ENCODE assay signal across 8 cellular contexts in genomic region chr17:45132569-45133463, GRCh38. TPM values are rescaled to one million over a fixed set of nuclear protein-coding genes. Genes with fewer than 3 reads are reported as not detected.
A peak's percentile ranks its signal among the peaks of the same experiment; 100 is the strongest.
DNase-seq lines count a peak whose midpoint lies in the region; ATAC-seq and TF ChIP-seq lines count a peak whose summit lies in the region.

No MANE protein-coding gene starts in this region.

- WGBS in esophagus squamous epithelium, 2 donors: 1% methylated on average over 13 to 17 of the region's 72 CpGs

- H3K27ac Mint-ChIP-seq in activated T-cell treated with anti-CD3 and anti-CD28 coated beads, Interleukin-2, amount 50 U/mL, for 72 hours: peak overlapping the region; percentile 28

- peak in 2 of 4 donors; percentile 7 to 72 for TF ChIP-seq POLR2A in esophagus squamous epithelium (IDR thresholded peaks at IDR 0.05)

- peak overlapping the region; percentile 92 to 99 (median 98) for H3K27ac ChIP-seq in esophagus squamous epithelium
- H3K27ac ChIP-seq in muscle layer of duodenum (ENCODE audit: low read length): peak overlapping the region; percentile 75

- H3K36me3 Mint-ChIP-seq in activated T-cell treated with anti-CD3 and anti-CD28 coated beads, Interleukin-2, amount 50 U/mL, for 72 hours (ENCODE audit: insufficient read depth in 2 of 2): no peaks in the 10 kb centered on the region

- DNase-seq in ELR (ENCODE audit: low read depth): peak; percentile 91
- DNase-seq in HT1080 (ENCODE audit: low read depth): peak; percentile 86
- DNase-seq in OCI-M1 (lab: John Stamatoyannopoulos, UW): peak; percentile 84
- peak; percentile 77 to 80 for DNase-seq in activated T-cell treated with anti-CD3 and anti-CD28 coated beads, Interleukin-2, amount 50 U/mL, for 72 hours
- DNase-seq in esophagus squamous epithelium (lab: John Stamatoyannopoulos, UW): peak; percentile 40
- DNase-seq in stimulated activated naive CD8-positive, alpha-beta T cell treated with anti-CD3 and anti-CD28 coated beads, Interleukin-15, Interleukin-2, amounts not matched to agents 100 U/mL and 50 U/mL, for 24 hours: peak; percentile 80

- H3K9me3 ChIP-seq in esophagus squamous epithelium: no peaks in the 10 kb centered on the region
- H3K9me3 ChIP-seq in muscle layer of duodenum (ENCODE audit: control insufficient read depth in 1 of 2, low read length in 2 of 2): no peaks in the 10 kb centered on the region

- H3K27me3 Mint-ChIP-seq in activated T-cell treated with anti-CD3 and anti-CD28 coated beads, Interleukin-2, amount 50 U/mL, for 72 hours (ENCODE audit: low read depth): peaks cover 8% of the 10 kb centered on the region

- intact Hi-C loops in esophagus squamous epithelium (cut with DNase I): loop anchor here (5.0 kb wide), 1 partner anchor 356 kb away; no protein-coding TSS in a partner anchor

- peaks cover 38 to 81% (median 44%) of the 10 kb centered on the region in 3 donors for H3K4me1 ChIP-seq in esophagus squamous epithelium
- peaks cover 7 to 41% of the 10 kb centered on the region in 2 donors for H3K4me1 ChIP-seq in muscle layer of duodenum (ENCODE audit: control insufficient read depth in 1 of 2, insufficient read depth in 2 of 2, low read length in 2 of 2)

- ATAC-seq in activated T-cell treated with anti-CD3 and anti-CD28 coated beads, Interleukin-2, amount 50 U/mL, for 72 hours (replicated peaks in 1 of 2): peak; percentile 43 to 50
- ATAC-seq in stimulated activated naive CD8-positive, alpha-beta T cell treated with anti-CD3 and anti-CD28 coated beads, Interleukin-15, Interleukin-2, amounts not matched to agents 100 U/mL and 50 U/mL, for 24 hours: peak; percentile 33
- ATAC-seq in HG02840 (IDR thresholded peaks at IDR 0.05; ENCODE audit: low FRiP score, unreplicated experiment): no peak

- H3K9me3 Mint-ChIP-seq in activated T-cell treated with anti-CD3 and anti-CD28 coated beads, Interleukin-2, amount 50 U/mL, for 72 hours: no peaks in the 10 kb centered on the region

- H3K36me3 ChIP-seq in esophagus squamous epithelium (peaks cover 0 to 4% (median 0%) of the 10 kb centered on the region in 3 donors), muscle layer of duodenum (ENCODE audit: control insufficient read depth in 1 of 2, insufficient read depth in 2 of 2, low read length in 2 of 2) (peaks cover 0 to 4% of the 10 kb centered on the region in 2 donors)

- H3K4me3 ChIP-seq in esophagus squamous epithelium: peak overlapping the region; percentile 78 to 98 (median 90)
- H3K4me3 ChIP-seq in muscle layer of duodenum (ENCODE audit: low read depth in 1 of 2, low read length in 2 of 2): peak overlapping the region; percentile 74 to 93

- peaks cover 21% of the 10 kb centered on the region for H3K4me1 Mint-ChIP-seq in activated T-cell treated with anti-CD3 and anti-CD28 coated beads, Interleukin-2, amount 50 U/mL, for 72 hours (ENCODE audit: low read depth)

- peak overlapping the region; percentile 85 to 95 for H3K4me3 Mint-ChIP-seq in activated T-cell treated with anti-CD3 and anti-CD28 coated beads, Interleukin-2, amount 50 U/mL, for 72 hours

- no peaks in the 10 kb centered on the region for H3K27me3 ChIP-seq in esophagus squamous epithelium
- no peaks in the 10 kb centered on the region for H3K27me3 ChIP-seq in muscle layer of duodenum (ENCODE audit: low read depth, low read length)

- TF ChIP-seq CTCF in esophagus squamous epithelium (IDR thresholded peaks at IDR 0.05): peak; percentile 78 to 96 (median 87)

RNA-seq across cellular contexts. Expression of gene PLCD3, which starts 0.5 kb away (rescaled TPM):
- 56.2 and 63.9 TPM in 2 replicates for total RNA-seq in HT1080 (2014; rRNA removed; shearing (Covaris generic))
- 72.3 and 229 TPM in 2 replicates for polyA plus RNA-seq in HT1080 (2015; cell fraction: cytosol; rRNA removed)
- polyA plus RNA-seq in HT1080 (2015; cell fraction: nucleus; rRNA removed): 40.1 and 50.9 TPM in 2 replicates
- total RNA-seq in activated T-cell treated with anti-CD3 and anti-CD28 coated beads, Interleukin-2, amount 50 U/mL, for 72 hours: 1 to 10 TPM; 3.1 to 4.5 TPM
- 100 to 1,000 TPM in 1 of 4 donors, 10 to 100 TPM in 3; 16.3 to 105 (median 20.5) TPM for total RNA-seq in esophagus squamous epithelium

RNA-seq across cellular contexts. Expression of gene ACBD4, which starts 2.7 kb away (rescaled TPM):
- 3.4 and 3.5 TPM in 2 replicates for total RNA-seq in HT1080 (2014; rRNA removed; shearing (Covaris generic))
- polyA plus RNA-seq in HT1080 (2015; cell fraction: cytosol; rRNA removed): 5.4 and 6.3 TPM in 2 replicates
- polyA plus RNA-seq in HT1080 (2015; cell fraction: nucleus; rRNA removed): 18.7 and 25.0 TPM in 2 replicates
- 10 to 100 TPM; 17.9 to 20.1 TPM for total RNA-seq in activated T-cell treated with anti-CD3 and anti-CD28 coated beads, Interleukin-2, amount 50 U/mL, for 72 hours
- 1 to 10 TPM; 1.7 to 6.9 (median 4.5) TPM for total RNA-seq in esophagus squamous epithelium

RNA-seq across cellular contexts. Expression of gene HEXIM1, which starts 15.5 kb away (rescaled TPM):
- 17.9 and 45.7 TPM in 2 replicates for total RNA-seq in HT1080 (2014; rRNA removed; shearing (Covaris generic))
- polyA plus RNA-seq in HT1080 (2015; cell fraction: cytosol; rRNA removed): 31.1 and 31.4 TPM in 2 replicates
- 47.8 and 47.9 TPM in 2 replicates for polyA plus RNA-seq in HT1080 (2015; cell fraction: nucleus; rRNA removed)
- 10 to 100 TPM; 58.0 to 63.3 TPM for total RNA-seq in activated T-cell treated with anti-CD3 and anti-CD28 coated beads, Interleukin-2, amount 50 U/mL, for 72 hours
- 10 to 100 TPM; 19.8 to 28.4 (median 25.3) TPM for total RNA-seq in esophagus squamous epithelium

RNA-seq across cellular contexts. Expression of gene HEXIM2, which starts 28.9 kb away (rescaled TPM):
- total RNA-seq in HT1080 (2014; rRNA removed; shearing (Covaris generic)): 7.6 and 11.2 TPM in 2 replicates
- polyA plus RNA-seq in HT1080 (2015; cell fraction: cytosol; rRNA removed): 7.5 and 8.4 TPM in 2 replicates
- 6.5 and 12.5 TPM in 2 replicates for polyA plus RNA-seq in HT1080 (2015; cell fraction: nucleus; rRNA removed)
- total RNA-seq in activated T-cell treated with anti-CD3 and anti-CD28 coated beads, Interleukin-2, amount 50 U/mL, for 72 hours: 10 to 100 TPM; 12.5 to 13.0 TPM
- 1 to 10 TPM; 1.7 to 9.0 (median 4.9) TPM for total RNA-seq in esophagus squamous epithelium

Comparison
In these comparisons a context has a peak if more than half of its experiments do, and no peak if none do; other contexts are left out.
1. DNase-seq: peak in every context shown above with its lines; median percentile 91 in ELR; 86 in HT1080; 84 in OCI-M1; 80 in stimulated activated naive CD8-positive, alpha-beta T cell treated with anti-CD3 and anti-CD28 coated beads, Interleukin-15, Interleukin-2, amounts not matched to agents 100 U/mL and 50 U/mL, for 24 hours; 78 in activated T-cell treated with anti-CD3 and anti-CD28 coated beads, Interleukin-2, amount 50 U/mL, for 72 hours; 40 in esophagus squamous epithelium.